15 cellular contexts compared by ENCODE assay signal in genomic region chr18:14922031-14922430, GRCh38.
DNase-seq lines count a peak whose midpoint lies in the region; ATAC-seq and TF ChIP-seq lines count a peak whose summit lies in the region.
"Had no signal": no experiment of that assay in that cellular context is flagged by ENCODE, and none has a peak within 500 bp of the region (broad histone marks: within the 10 kb centered on the region; RNA-seq: fewer than 3 reads in every experiment).

No MANE protein-coding gene starts in this region.

- no peak for TF ChIP-seq POLR2A in vagina (IDR thresholded peaks at IDR 0.05)

- TF ChIP-seq CTCF in VCaP (conservative IDR thresholded peaks at IDR 0.05) = no peak
- no peak for TF ChIP-seq CTCF in vagina (IDR thresholded peaks at IDR 0.05)

- H3K9me3 ChIP-seq in vagina = no peaks in the 10 kb centered on the region

- H3K4me1 ChIP-seq in vagina = no peaks in the 10 kb centered on the region

- no peaks in the 10 kb centered on the region for H3K27me3 ChIP-seq in vagina

- H3K27ac ChIP-seq in VCaP = peak overlapping the region; percentile 55
- H3K27ac ChIP-seq in vagina = no peak overlapping the region
- H3K27ac ChIP-seq: GM23248 had no signal

- intact Hi-C loops in left colon (cut with DNase I, micrococcal nuclease) (no loop called here), vagina (cut with DNase I) (no loop called here)

- ATAC-seq in left colon (peak; percentile 16), HG03097 (IDR thresholded peaks at IDR 0.05; ENCODE audit: low FRiP score, unreplicated experiment) (no peak)

- no peak overlapping the region for H3K4me3 ChIP-seq in vagina
- H3K4me3 ChIP-seq: GM23248 had no signal

- peak; percentile 7 for DNase-seq in activated CD8-positive, alpha-beta memory T cell treated with anti-CD3 and anti-CD28 coated beads for 24 hours
- DNase-seq in activated CD8-positive, alpha-beta memory T cell treated with anti-CD3 and anti-CD28 coated beads, Interleukin-2, amount 50 U/mL, for 4 hours = no peak
- DNase-seq in left colon (no peak), vagina (ENCODE audit: extremely low spot score in 2 of 2) (peak; percentile 25 to 64), NCI-H1105 treated with DMSO at 0.1 percent for 48 hours (lab: John Stamatoyannopoulos, UW) (no peak), kidney glomerular epithelial cell (lab: John Stamatoyannopoulos, UW) (no peak)
- DNase-seq: ACHN; C1 segment of cervical spinal cord; CD4-positive, alpha-beta memory T cell; DND-41; GF-D8; GM23248; H7 had no signal

- no peaks in the 10 kb centered on the region for H3K36me3 ChIP-seq in vagina

Comparison
In these comparisons a context has a peak if more than half of its experiments do, and no peak if none do; other contexts are left out.
1. DNase-seq: peak in activated CD8-positive, alpha-beta memory T cell treated with anti-CD3 and anti-CD28 coated beads for 24 hours (single experiment) and vagina (2 of 2); none in activated CD8-positive, alpha-beta memory T cell treated with anti-CD3 and anti-CD28 coated beads, Interleukin-2, amount 50 U/mL, for 4 hours (single experiment), left colon (0 of 2), NCI-H1105 treated with DMSO at 0.1 percent for 48 hours (single experiment) and kidney glomerular epithelial cell (single experiment).